In the genomic region with DNA sequence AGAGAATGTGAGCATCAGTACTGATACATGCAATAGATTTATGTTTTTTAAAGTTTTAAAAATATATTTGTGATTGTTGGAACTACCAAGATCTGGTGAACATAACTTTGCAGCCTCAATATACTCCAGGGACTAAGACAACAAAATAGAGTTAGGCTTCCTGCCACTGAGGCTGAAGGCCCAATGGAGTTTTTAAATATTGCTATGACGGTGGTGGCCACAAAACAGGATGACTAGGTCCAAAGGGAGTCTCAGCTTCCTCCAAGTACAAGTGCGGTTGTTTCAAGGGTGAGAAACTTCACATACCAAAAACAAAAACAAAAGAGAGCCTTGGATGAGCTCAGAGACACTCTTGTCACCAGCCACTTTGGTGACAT, we compare ENCODE assay signal across 1 cellular context.
TF ChIP-seq lines count a peak whose summit lies in the region.

No MANE protein-coding gene starts in this region.

TF ChIP-seq in IMR-90, 13 proteins besides CTCF, POLR2A, EP300 and RAD21 (continued from another document):
- TF ChIP-seq, protein P1, sequence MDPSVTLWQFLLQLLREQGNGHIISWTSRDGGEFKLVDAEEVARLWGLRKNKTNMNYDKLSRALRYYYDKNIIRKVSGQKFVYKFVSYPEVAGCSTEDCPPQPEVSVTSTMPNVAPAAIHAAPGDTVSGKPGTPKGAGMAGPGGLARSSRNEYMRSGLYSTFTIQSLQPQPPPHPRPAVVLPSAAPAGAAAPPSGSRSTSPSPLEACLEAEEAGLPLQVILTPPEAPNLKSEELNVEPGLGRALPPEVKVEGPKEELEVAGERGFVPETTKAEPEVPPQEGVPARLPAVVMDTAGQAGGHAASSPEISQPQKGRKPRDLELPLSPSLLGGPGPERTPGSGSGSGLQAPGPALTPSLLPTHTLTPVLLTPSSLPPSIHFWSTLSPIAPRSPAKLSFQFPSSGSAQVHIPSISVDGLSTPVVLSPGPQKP (IDR thresholded peaks at IDR 0.05; ENCODE audit: borderline replicate concordance, low read depth, low read length): no peak
- TF ChIP-seq MAFK (IDR thresholded peaks at IDR 0.05; ENCODE audit: low read depth, low read length) (no peak), RFX5 (IDR thresholded peaks at IDR 0.05; ENCODE audit: low read depth, low read length) (no peak), CHD1 (IDR thresholded peaks at IDR 0.05; ENCODE audit: low read depth, low read length) (no peak), FOS (IDR thresholded peaks at IDR 0.05; ENCODE audit: low read depth, low read length) (no peak), SMC3 (IDR thresholded peaks at IDR 0.05; ENCODE audit: low read depth, low read length) (no peak), MXI1 (IDR thresholded peaks at IDR 0.05; ENCODE audit: borderline replicate concordance, low read depth, low read length) (no peak), CEBPB (IDR thresholded peaks at IDR 0.05; ENCODE audit: low read depth, low read length) (no peak), RCOR1 (IDR thresholded peaks at IDR 0.05; ENCODE audit: insufficient replicate concordance, low read length) (no peak), BHLHE40 (IDR thresholded peaks at IDR 0.05; ENCODE audit: low read depth, low read length) (no peak), MAZ (IDR thresholded peaks at IDR 0.05; ENCODE audit: borderline replicate concordance, low read depth, low read length) (no peak)
- TF ChIP-seq, protein P2, sequence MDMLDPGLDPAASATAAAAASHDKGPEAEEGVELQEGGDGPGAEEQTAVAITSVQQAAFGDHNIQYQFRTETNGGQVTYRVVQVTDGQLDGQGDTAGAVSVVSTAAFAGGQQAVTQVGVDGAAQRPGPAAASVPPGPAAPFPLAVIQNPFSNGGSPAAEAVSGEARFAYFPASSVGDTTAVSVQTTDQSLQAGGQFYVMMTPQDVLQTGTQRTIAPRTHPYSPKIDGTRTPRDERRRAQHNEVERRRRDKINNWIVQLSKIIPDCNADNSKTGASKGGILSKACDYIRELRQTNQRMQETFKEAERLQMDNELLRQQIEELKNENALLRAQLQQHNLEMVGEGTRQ (IDR thresholded peaks at IDR 0.05; ENCODE audit: low read depth, low read length): no peak
TF ChIP-seq in IMR-90: peak in this region for 0.
